Comparison of ENCODE assay signal across 34 cellular contexts in genomic region chr16:84020353-84020752, GRCh38. TPM values are rescaled to one million over a fixed set of nuclear protein-coding genes. Genes with fewer than 3 reads are reported as not detected.
"Had no signal": no experiment of that assay in that cellular context is flagged by ENCODE, and none has a peak within 500 bp of the region (broad histone marks: within the 10 kb centered on the region; RNA-seq: fewer than 3 reads in every experiment).

No MANE protein-coding gene starts in this region.

- H3K27ac ChIP-seq: ascending aorta, cardiac muscle cell, Peyer's patch, VCaP had no signal

- ATAC-seq: activated CD8-positive, alpha-beta T cell treated with anti-CD3 and anti-CD28 coated beads for 36 hours; PC-3 had no signal

- H3K27me3 ChIP-seq: ascending aorta, cardiac muscle cell, Peyer's patch had no signal

- DNase-seq: activated B cell treated with CpG ODN at 0.5 μM for 24 hours; activated CD4-positive, alpha-beta T cell treated with anti-CD3 and anti-CD28 coated beads for 1 hour; activated CD4-positive, alpha-beta T cell treated with anti-CD3 and anti-CD28 coated beads for 48 hours; activated CD8-positive, alpha-beta T cell treated with anti-CD3 and anti-CD28 coated beads for 36 hours; activated gamma-delta T cell; activated naive CD4-positive, alpha-beta T cell treated with Interleukin-2 at 50 U/mL for 16 hours; activated naive CD8-positive, alpha-beta T cell treated with anti-CD3 and anti-CD28 coated beads, Interleukin-2, amount 10 ng/mL, durations not matched to agents 7 days and 5 days; activated T-cell treated with anti-CD3 and anti-CD28 coated beads, Interleukin-2, amount 50 U/mL, for 24 hours; amygdala; Karpas-422; KBM-7; NCI-H1105; NCI-H1417 treated with DMSO at 0.1 percent for 48 hours; NCI-H187 treated with DMSO at 0.1 percent for 48 hours; NCI-H2081; NCI-H2171 treated with DMSO at 0.1 percent for 48 hours; NCI-H2227 treated with DMSO at 0.1 percent for 48 hours; NCI-H446 treated with DMSO at 0.1 percent for 48 hours; NCI-H69; NK-92 treated with Interleukin-12 subunit alpha and Interleukin-12 subunit beta, amount 100 ng/mL, for 24 hours; PC-3; Peyer's patch; RPMI8226; SW 1271; T-helper 1 cell; T-helper 2 cell; T-helper 9 cell had no signal

- H3K4me1 ChIP-seq: ascending aorta, Peyer's patch had no signal

- H3K4me3 ChIP-seq: ascending aorta, cardiac muscle cell, Peyer's patch had no signal

RNA-seq across cellular contexts. Expression of gene SLC38A8, which starts 22.2 kb away (rescaled TPM):
- total RNA-seq: activated B cell treated with CpG ODN at 0.5 μM for 24 hours; activated CD8-positive, alpha-beta memory T cell treated with anti-CD3 and anti-CD28 coated beads for 36 hours; activated CD8-positive, alpha-beta T cell treated with anti-CD3 and anti-CD28 coated beads for 36 hours; activated naive CD8-positive, alpha-beta T cell treated with anti-CD3 and anti-CD28 coated beads, Interleukin-2, amount 10 ng/mL, durations not matched to agents 7 days and 5 days; activated T-helper 2 cell treated with anti-CD3 and anti-CD28 coated beads, Interferon-gamma antibody, Interleukin-2, Interleukin-4, amounts not matched to agents 10 μg/mL and 5 μg/mL and 100 μg/mL, durations not matched to agents 14 hours and 24 hours and 36 hours; ascending aorta; cardiac muscle cell; MCF 10A; PC-3; Peyer's patch had no signal
- polyA plus RNA-seq: cardiac muscle cell, IgD-negative memory B cell had no signal

RNA-seq across cellular contexts. Expression of gene NECAB2, which starts 52.3 kb away (rescaled TPM):
- total RNA-seq: activated B cell treated with CpG ODN at 0.5 μM for 24 hours; activated CD8-positive, alpha-beta memory T cell treated with anti-CD3 and anti-CD28 coated beads for 36 hours; activated CD8-positive, alpha-beta T cell treated with anti-CD3 and anti-CD28 coated beads for 36 hours; activated naive CD8-positive, alpha-beta T cell treated with anti-CD3 and anti-CD28 coated beads, Interleukin-2, amount 10 ng/mL, durations not matched to agents 7 days and 5 days; activated T-helper 2 cell treated with anti-CD3 and anti-CD28 coated beads, Interferon-gamma antibody, Interleukin-2, Interleukin-4, amounts not matched to agents 10 μg/mL and 5 μg/mL and 100 μg/mL, durations not matched to agents 14 hours and 24 hours and 36 hours; ascending aorta had no signal
- polyA plus RNA-seq: IgD-negative memory B cell had no signal
